In genomic region chr2:47256416-47257087, GRCh38 we compare ENCODE assay signal across 25 cellular contexts.
"Had no signal": no experiment of that assay in that cellular context is flagged by ENCODE, and none has a peak within 500 bp of the region (broad histone marks: within the 10 kb centered on the region; RNA-seq: fewer than 3 reads in every experiment).

No MANE protein-coding gene starts in this region.

- H3K36me3 ChIP-seq: lower lobe of right lung, ovary, stomach, upper lobe of left lung had no signal

- H3K27ac ChIP-seq: body of pancreas, lower lobe of right lung, ovary, psoas muscle, skin epidermis, stomach, upper lobe of left lung, VCaP had no signal

- H3K4me1 Mint-ChIP-seq: activated naive CD8-positive, alpha-beta T cell treated with anti-CD3 and anti-CD28 coated beads, Interleukin-2, amount 50 U/mL, for 24 hours had no signal

- H3K9me3 Mint-ChIP-seq: activated naive CD8-positive, alpha-beta T cell treated with anti-CD3 and anti-CD28 coated beads, Interleukin-2, amount 50 U/mL, for 24 hours; activated T-helper 1 cell treated with anti-CD3 and anti-CD28 coated beads, Interleukin-12 subunit alpha, Interleukin-12 subunit beta, Interleukin-2, Interleukin-4 antibody, amounts not matched to agents 30 ng/mL and 10 ng/mL and 1 ng/mL, durations not matched to agents 14 hours and 24 hours and 36 hours; dendritic cell treated with granulocyte-macrophage colony-stimulating factor and Interleukin-4, amounts not matched to agents 40 ng/mL and 50 ng/mL, for 4 days; naive thymus-derived CD4-positive, alpha-beta T cell had no signal

- ATAC-seq: activated CD8-positive, alpha-beta T cell treated with anti-CD3 and anti-CD28 coated beads, Interleukin-2, amount 10 ng/mL, durations not matched to agents 7 days and 5 days; activated naive CD8-positive, alpha-beta T cell treated with anti-CD3 and anti-CD28 coated beads, Interleukin-2, amount 50 U/mL, for 24 hours; body of pancreas; esophagus mucosa; left lobe of liver; lower lobe of right lung; naive thymus-derived CD4-positive, alpha-beta T cell; psoas muscle; right cardiac atrium; stimulated activated memory B cell treated with anti-CD40 and anti-IgM and Interleukin-4, amounts not matched to agents 10 μg/mL and 1 μg/mL and 100 μg/mL, for 72 hours had no signal

- H3K27ac Mint-ChIP-seq: activated CD8-positive, alpha-beta T cell treated with anti-CD3 and anti-CD28 coated beads, Interleukin-2, amount 10 ng/mL, durations not matched to agents 7 days and 5 days; activated naive CD8-positive, alpha-beta T cell treated with anti-CD3 and anti-CD28 coated beads, Interleukin-2, amount 50 U/mL, for 24 hours; activated T-helper 1 cell treated with anti-CD3 and anti-CD28 coated beads, Interleukin-12 subunit alpha, Interleukin-12 subunit beta, Interleukin-2, Interleukin-4 antibody, amounts not matched to agents 30 ng/mL and 10 ng/mL and 1 ng/mL, durations not matched to agents 14 hours and 24 hours and 36 hours; dendritic cell treated with granulocyte-macrophage colony-stimulating factor and Interleukin-4, amounts not matched to agents 40 ng/mL and 50 ng/mL, for 4 days; naive thymus-derived CD4-positive, alpha-beta T cell; stimulated activated memory B cell treated with anti-CD40 and anti-IgM and Interleukin-4, amounts not matched to agents 10 μg/mL and 1 μg/mL and 100 μg/mL, for 72 hours had no signal

- H3K4me3 ChIP-seq: body of pancreas, lower lobe of right lung, ovary, psoas muscle, skin epidermis, stomach, upper lobe of left lung had no signal

- H3K4me3 Mint-ChIP-seq: activated CD8-positive, alpha-beta T cell treated with anti-CD3 and anti-CD28 coated beads, Interleukin-2, amount 10 ng/mL, durations not matched to agents 7 days and 5 days; activated naive CD8-positive, alpha-beta T cell treated with anti-CD3 and anti-CD28 coated beads, Interleukin-2, amount 50 U/mL, for 24 hours; activated T-helper 1 cell treated with anti-CD3 and anti-CD28 coated beads, Interleukin-12 subunit alpha, Interleukin-12 subunit beta, Interleukin-2, Interleukin-4 antibody, amounts not matched to agents 30 ng/mL and 10 ng/mL and 1 ng/mL, durations not matched to agents 14 hours and 24 hours and 36 hours; dendritic cell treated with granulocyte-macrophage colony-stimulating factor and Interleukin-4, amounts not matched to agents 40 ng/mL and 50 ng/mL, for 4 days; naive thymus-derived CD4-positive, alpha-beta T cell; stimulated activated memory B cell treated with anti-CD40 and anti-IgM and Interleukin-4, amounts not matched to agents 10 μg/mL and 1 μg/mL and 100 μg/mL, for 72 hours had no signal

- H3K9me3 ChIP-seq: body of pancreas, lower lobe of right lung, ovary, psoas muscle, stomach, upper lobe of left lung had no signal

- DNase-seq: activated CD4-positive, alpha-beta T cell treated with anti-CD3 and anti-CD28 coated beads for 1 hour; activated CD4-positive, alpha-beta T cell treated with anti-CD3 and anti-CD28 coated beads, Interleukin-2, amount 50 U/mL, for 1 hour; activated CD8-positive, alpha-beta T cell treated with anti-CD3 and anti-CD28 coated beads, Interleukin-2, amount 10 ng/mL, durations not matched to agents 7 days and 5 days; activated gamma-delta T cell; activated naive CD4-positive, alpha-beta T cell treated with anti-CD3 and anti-CD28 coated beads, Interleukin-2, amount 50 U/mL, for 16 hours; activated naive CD8-positive, alpha-beta T cell treated with anti-CD3 and anti-CD28 coated beads, Interleukin-2, amount 50 U/mL, for 24 hours; body of pancreas; effector CD8-positive, alpha-beta T cell; foreskin melanocyte; kidney; lower lobe of right lung; naive thymus-derived CD4-positive, alpha-beta T cell; ovary; psoas muscle; right cardiac atrium; stimulated activated CD4-positive, alpha-beta T cell treated with anti-CD3 and anti-CD28 coated beads, Interleukin-1b, Interleukin-23, amount 100 ng/mL, for 48 hours; stomach; upper lobe of left lung had no signal

- H3K27me3 Mint-ChIP-seq: activated naive CD8-positive, alpha-beta T cell treated with anti-CD3 and anti-CD28 coated beads, Interleukin-2, amount 50 U/mL, for 24 hours; stimulated activated memory B cell treated with anti-CD40 and anti-IgM and Interleukin-4, amounts not matched to agents 10 μg/mL and 1 μg/mL and 100 μg/mL, for 72 hours had no signal

- H3K36me3 Mint-ChIP-seq: naive thymus-derived CD4-positive, alpha-beta T cell had no signal

- H3K27me3 ChIP-seq: body of pancreas, ovary, stomach, upper lobe of left lung had no signal

- H3K4me1 ChIP-seq: body of pancreas, lower lobe of right lung, psoas muscle, stomach, upper lobe of left lung had no signal
